ENCODE assay signal across 2 cellular contexts in genomic region chr18:61606759-61607158, GRCh38.
TF ChIP-seq lines count a peak whose summit lies in the region.

No MANE protein-coding gene starts in this region.

TF ChIP-seq in IMR-90, 13 proteins besides CTCF, POLR2A, EP300 and RAD21:
- peak; percentile 29; the same call in 1 of the 2 replicates for TF ChIP-seq BHLHE40 (IDR thresholded peaks at IDR 0.05; ENCODE audit: low read depth, low read length)
- TF ChIP-seq CEBPB (IDR thresholded peaks at IDR 0.05; ENCODE audit: low read depth, low read length) = 0 out of 2 replicates have a peak, but pooled peaks have one; percentile 28
- TF ChIP-seq MAZ (IDR thresholded peaks at IDR 0.05; ENCODE audit: borderline replicate concordance, low read depth, low read length) = no peak; the same call in 1 of the 2 replicates
- peak; percentile 73; the same call in 1 of the 2 replicates for TF ChIP-seq FOS (IDR thresholded peaks at IDR 0.05; ENCODE audit: low read depth, low read length)
- 0 out of 2 replicates have a peak, but pooled peaks have one; percentile 33 for TF ChIP-seq MXI1 (IDR thresholded peaks at IDR 0.05; ENCODE audit: borderline replicate concordance, low read depth, low read length)

TF ChIP-seq in K562, 482 proteins besides CTCF, POLR2A, EP300 and RAD21 (continues in another document):
- no peak for TF ChIP-seq ELF1 (tag; IDR thresholded peaks at IDR 0.05)
- no peak for TF ChIP-seq SMC3 (conservative IDR thresholded peaks at IDR 0.05; ENCODE audit: insufficient read depth, low read depth, low read length)
- TF ChIP-seq, protein P1, sequence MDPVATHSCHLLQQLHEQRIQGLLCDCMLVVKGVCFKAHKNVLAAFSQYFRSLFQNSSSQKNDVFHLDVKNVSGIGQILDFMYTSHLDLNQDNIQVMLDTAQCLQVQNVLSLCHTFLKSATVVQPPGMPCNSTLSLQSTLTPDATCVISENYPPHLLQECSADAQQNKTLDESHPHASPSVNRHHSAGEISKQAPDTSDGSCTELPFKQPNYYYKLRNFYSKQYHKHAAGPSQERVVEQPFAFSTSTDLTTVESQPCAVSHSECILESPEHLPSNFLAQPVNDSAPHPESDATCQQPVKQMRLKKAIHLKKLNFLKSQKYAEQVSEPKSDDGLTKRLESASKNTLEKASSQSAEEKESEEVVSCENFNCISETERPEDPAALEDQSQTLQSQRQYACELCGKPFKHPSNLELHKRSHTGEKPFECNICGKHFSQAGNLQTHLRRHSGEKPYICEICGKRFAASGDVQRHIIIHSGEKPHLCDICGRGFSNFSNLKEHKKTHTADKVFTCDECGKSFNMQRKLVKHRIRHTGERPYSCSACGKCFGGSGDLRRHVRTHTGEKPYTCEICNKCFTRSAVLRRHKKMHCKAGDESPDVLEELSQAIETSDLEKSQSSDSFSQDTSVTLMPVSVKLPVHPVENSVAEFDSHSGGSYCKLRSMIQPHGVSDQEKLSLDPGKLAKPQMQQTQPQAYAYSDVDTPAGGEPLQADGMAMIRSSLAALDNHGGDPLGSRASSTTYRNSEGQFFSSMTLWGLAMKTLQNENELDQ (CRISPR knock-in tag; IDR thresholded peaks at IDR 0.05; ENCODE audit: borderline replicate concordance) = no peak
- TF ChIP-seq TEAD4 (IDR thresholded peaks at IDR 0.05; ENCODE audit: low read length) = peak; percentile 58; the same call in 1 of the 2 replicates
- TF ChIP-seq TEAD4 (CRISPR knock-in tag; IDR thresholded peaks at IDR 0.05; ENCODE audit: borderline replicate concordance) = no peak
- no peak for TF ChIP-seq PML (IDR thresholded peaks at IDR 0.05; ENCODE audit: low read length)
- no peak for TF ChIP-seq PHTF2 (CRISPR knock-in tag; IDR thresholded peaks at IDR 0.05)
- no peak for TF ChIP-seq PTBP1 (IDR thresholded peaks at IDR 0.05; ENCODE audit: low read depth, low read length)
- no peak for TF ChIP-seq GTF2E2 (tag; IDR thresholded peaks at IDR 0.05)
- no peak for TF ChIP-seq YBX1 (IDR thresholded peaks at IDR 0.05)
- no peak for TF ChIP-seq LEF1 (IDR thresholded peaks at IDR 0.05)
- peak; percentile 80 for TF ChIP-seq ARID1B (IDR thresholded peaks at IDR 0.05)
- TF ChIP-seq CXXC5 (CRISPR knock-in tag; IDR thresholded peaks at IDR 0.05) = no peak
- peak; percentile 25; the same call in 1 of the 2 replicates for TF ChIP-seq NCOR1 (IDR thresholded peaks at IDR 0.05)
- TF ChIP-seq TCF3 (CRISPR knock-in tag; IDR thresholded peaks at IDR 0.05) = peak; percentile 57
- TF ChIP-seq ZNF57 (CRISPR knock-in tag; IDR thresholded peaks at IDR 0.05) = no peak
- 0 out of 2 replicates have a peak, but pooled peaks have one; percentile 10 for TF ChIP-seq EGR1 (conservative IDR thresholded peaks at IDR 0.05)
- no peak for TF ChIP-seq ZNF507 (tag; conservative IDR thresholded peaks at IDR 0.05)
- peak; percentile 21; the same call in 1 of the 2 replicates for TF ChIP-seq TAL1 (IDR thresholded peaks at IDR 0.05)
- TF ChIP-seq, protein P2, sequence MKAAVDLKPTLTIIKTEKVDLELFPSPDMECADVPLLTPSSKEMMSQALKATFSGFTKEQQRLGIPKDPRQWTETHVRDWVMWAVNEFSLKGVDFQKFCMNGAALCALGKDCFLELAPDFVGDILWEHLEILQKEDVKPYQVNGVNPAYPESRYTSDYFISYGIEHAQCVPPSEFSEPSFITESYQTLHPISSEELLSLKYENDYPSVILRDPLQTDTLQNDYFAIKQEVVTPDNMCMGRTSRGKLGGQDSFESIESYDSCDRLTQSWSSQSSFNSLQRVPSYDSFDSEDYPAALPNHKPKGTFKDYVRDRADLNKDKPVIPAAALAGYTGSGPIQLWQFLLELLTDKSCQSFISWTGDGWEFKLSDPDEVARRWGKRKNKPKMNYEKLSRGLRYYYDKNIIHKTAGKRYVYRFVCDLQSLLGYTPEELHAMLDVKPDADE (conservative IDR thresholded peaks at IDR 0.05; ENCODE audit: control insufficient read depth, low read depth, low read length) = no peak
- TF ChIP-seq BCOR (IDR thresholded peaks at IDR 0.05) = no peak
- peak; percentile 60 for TF ChIP-seq JUND (IDR thresholded peaks at IDR 0.05; ENCODE audit: borderline replicate concordance, low read depth, low read length)
- peak; percentile 63; the same call in 2 of the 3 replicates for TF ChIP-seq JUND (tag; IDR thresholded peaks at IDR 0.05; ENCODE audit: borderline replicate concordance, low read depth, low read length)
- no peak for TF ChIP-seq RFX7 (CRISPR knock-in tag; IDR thresholded peaks at IDR 0.05)
- no peak for TF ChIP-seq ZNF398 (CRISPR knock-in tag; IDR thresholded peaks at IDR 0.05)
- no peak for TF ChIP-seq GTF3C2 (IDR thresholded peaks at IDR 0.05; ENCODE audit: borderline replicate concordance, extremely low read depth, insufficient read length)
- TF ChIP-seq, protein P3, sequence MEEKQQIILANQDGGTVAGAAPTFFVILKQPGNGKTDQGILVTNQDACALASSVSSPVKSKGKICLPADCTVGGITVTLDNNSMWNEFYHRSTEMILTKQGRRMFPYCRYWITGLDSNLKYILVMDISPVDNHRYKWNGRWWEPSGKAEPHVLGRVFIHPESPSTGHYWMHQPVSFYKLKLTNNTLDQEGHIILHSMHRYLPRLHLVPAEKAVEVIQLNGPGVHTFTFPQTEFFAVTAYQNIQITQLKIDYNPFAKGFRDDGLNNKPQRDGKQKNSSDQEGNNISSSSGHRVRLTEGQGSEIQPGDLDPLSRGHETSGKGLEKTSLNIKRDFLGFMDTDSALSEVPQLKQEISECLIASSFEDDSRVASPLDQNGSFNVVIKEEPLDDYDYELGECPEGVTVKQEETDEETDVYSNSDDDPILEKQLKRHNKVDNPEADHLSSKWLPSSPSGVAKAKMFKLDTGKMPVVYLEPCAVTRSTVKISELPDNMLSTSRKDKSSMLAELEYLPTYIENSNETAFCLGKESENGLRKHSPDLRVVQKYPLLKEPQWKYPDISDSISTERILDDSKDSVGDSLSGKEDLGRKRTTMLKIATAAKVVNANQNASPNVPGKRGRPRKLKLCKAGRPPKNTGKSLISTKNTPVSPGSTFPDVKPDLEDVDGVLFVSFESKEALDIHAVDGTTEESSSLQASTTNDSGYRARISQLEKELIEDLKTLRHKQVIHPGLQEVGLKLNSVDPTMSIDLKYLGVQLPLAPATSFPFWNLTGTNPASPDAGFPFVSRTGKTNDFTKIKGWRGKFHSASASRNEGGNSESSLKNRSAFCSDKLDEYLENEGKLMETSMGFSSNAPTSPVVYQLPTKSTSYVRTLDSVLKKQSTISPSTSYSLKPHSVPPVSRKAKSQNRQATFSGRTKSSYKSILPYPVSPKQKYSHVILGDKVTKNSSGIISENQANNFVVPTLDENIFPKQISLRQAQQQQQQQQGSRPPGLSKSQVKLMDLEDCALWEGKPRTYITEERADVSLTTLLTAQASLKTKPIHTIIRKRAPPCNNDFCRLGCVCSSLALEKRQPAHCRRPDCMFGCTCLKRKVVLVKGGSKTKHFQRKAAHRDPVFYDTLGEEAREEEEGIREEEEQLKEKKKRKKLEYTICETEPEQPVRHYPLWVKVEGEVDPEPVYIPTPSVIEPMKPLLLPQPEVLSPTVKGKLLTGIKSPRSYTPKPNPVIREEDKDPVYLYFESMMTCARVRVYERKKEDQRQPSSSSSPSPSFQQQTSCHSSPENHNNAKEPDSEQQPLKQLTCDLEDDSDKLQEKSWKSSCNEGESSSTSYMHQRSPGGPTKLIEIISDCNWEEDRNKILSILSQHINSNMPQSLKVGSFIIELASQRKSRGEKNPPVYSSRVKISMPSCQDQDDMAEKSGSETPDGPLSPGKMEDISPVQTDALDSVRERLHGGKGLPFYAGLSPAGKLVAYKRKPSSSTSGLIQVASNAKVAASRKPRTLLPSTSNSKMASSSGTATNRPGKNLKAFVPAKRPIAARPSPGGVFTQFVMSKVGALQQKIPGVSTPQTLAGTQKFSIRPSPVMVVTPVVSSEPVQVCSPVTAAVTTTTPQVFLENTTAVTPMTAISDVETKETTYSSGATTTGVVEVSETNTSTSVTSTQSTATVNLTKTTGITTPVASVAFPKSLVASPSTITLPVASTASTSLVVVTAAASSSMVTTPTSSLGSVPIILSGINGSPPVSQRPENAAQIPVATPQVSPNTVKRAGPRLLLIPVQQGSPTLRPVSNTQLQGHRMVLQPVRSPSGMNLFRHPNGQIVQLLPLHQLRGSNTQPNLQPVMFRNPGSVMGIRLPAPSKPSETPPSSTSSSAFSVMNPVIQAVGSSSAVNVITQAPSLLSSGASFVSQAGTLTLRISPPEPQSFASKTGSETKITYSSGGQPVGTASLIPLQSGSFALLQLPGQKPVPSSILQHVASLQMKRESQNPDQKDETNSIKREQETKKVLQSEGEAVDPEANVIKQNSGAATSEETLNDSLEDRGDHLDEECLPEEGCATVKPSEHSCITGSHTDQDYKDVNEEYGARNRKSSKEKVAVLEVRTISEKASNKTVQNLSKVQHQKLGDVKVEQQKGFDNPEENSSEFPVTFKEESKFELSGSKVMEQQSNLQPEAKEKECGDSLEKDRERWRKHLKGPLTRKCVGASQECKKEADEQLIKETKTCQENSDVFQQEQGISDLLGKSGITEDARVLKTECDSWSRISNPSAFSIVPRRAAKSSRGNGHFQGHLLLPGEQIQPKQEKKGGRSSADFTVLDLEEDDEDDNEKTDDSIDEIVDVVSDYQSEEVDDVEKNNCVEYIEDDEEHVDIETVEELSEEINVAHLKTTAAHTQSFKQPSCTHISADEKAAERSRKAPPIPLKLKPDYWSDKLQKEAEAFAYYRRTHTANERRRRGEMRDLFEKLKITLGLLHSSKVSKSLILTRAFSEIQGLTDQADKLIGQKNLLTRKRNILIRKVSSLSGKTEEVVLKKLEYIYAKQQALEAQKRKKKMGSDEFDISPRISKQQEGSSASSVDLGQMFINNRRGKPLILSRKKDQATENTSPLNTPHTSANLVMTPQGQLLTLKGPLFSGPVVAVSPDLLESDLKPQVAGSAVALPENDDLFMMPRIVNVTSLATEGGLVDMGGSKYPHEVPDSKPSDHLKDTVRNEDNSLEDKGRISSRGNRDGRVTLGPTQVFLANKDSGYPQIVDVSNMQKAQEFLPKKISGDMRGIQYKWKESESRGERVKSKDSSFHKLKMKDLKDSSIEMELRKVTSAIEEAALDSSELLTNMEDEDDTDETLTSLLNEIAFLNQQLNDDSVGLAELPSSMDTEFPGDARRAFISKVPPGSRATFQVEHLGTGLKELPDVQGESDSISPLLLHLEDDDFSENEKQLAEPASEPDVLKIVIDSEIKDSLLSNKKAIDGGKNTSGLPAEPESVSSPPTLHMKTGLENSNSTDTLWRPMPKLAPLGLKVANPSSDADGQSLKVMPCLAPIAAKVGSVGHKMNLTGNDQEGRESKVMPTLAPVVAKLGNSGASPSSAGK (IDR thresholded peaks at IDR 0.05) = no peak
- no peak for TF ChIP-seq SREBF1 (IDR thresholded peaks at IDR 0.05; ENCODE audit: borderline replicate concordance, low read depth, low read length)
- TF ChIP-seq NBN (IDR thresholded peaks at IDR 0.05; ENCODE audit: low read depth) = no peak
- TF ChIP-seq SPI1 (IDR thresholded peaks at IDR 0.05; ENCODE audit: borderline replicate concordance, low read depth, low read length) = peak; percentile 83
- no peak for TF ChIP-seq HINFP (tag; conservative IDR thresholded peaks at IDR 0.05; ENCODE audit: low read depth)
- TF ChIP-seq MEIS2 (IDR thresholded peaks at IDR 0.05; ENCODE audit: partially characterized antibody) = peak; percentile 31
- no peak for TF ChIP-seq DNMT1 (IDR thresholded peaks at IDR 0.05)
- TF ChIP-seq ZZZ3 (IDR thresholded peaks at IDR 0.05) = no peak
- no peak for TF ChIP-seq CAMTA2 (CRISPR knock-in tag; conservative IDR thresholded peaks at IDR 0.05)
- no peak for TF ChIP-seq MYC (IDR thresholded peaks at IDR 0.05; ENCODE audit: low read depth, low read length)
- TF ChIP-seq MYC (CRISPR knock-in tag; IDR thresholded peaks at IDR 0.05; ENCODE audit: borderline replicate concordance, low read depth) = no peak
- no peak for TF ChIP-seq ESRRA (IDR thresholded peaks at IDR 0.05; ENCODE audit: borderline replicate concordance, low read depth)
- peak; percentile 53; the same call in 1 of the 2 replicates for TF ChIP-seq SMARCA4 (IDR thresholded peaks at IDR 0.05)
- peak; percentile 54 for TF ChIP-seq CBFA2T3 (IDR thresholded peaks at IDR 0.05)
- TF ChIP-seq FOSL1 (tag; conservative IDR thresholded peaks at IDR 0.05) = peak; percentile 70
